8 cellular contexts compared by ENCODE assay signal in the genomic region with DNA sequence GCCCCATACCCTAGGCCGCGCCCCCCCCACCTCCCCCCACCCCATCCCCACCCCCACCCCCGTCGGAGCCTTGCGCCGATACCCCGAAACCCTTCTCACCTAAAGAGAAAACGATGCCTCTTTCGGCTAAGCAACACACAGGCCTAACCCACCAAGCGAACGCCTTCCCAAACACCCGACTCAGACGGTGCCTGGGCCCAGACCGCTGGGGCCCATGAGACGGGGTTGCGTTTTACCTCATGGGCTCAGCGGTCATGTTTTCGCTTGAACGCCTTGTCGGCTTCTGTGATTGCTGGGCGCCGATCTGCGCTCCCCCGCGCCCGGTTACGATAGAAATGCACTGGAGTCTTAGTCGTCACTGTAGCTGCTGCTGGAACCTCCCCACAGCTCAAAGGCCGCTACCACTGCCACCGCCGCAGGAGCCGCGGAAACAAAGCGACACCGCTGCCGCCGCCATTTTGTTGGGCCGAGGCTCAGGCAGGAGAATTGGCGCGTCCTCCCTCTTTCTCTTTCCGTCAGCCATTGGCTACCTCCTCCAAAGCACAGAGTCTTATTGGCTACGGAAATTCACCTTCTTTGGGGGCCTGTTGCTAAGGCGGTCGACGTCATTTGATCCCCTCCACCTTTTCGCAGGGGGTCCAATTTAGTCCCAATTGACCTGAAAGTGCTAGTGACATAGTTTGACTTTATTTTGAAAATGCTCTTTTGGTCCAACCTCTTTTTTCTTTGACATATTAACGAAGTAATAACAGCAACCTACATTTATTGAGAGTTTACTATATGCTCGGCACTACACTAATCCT. TPM values are rescaled to one million over a fixed set of nuclear protein-coding genes. Genes with fewer than 3 reads are reported as not detected.
A peak's percentile ranks its signal among the peaks of the same experiment; 100 is the strongest.
DNase-seq lines count a peak whose midpoint lies in the region; ATAC-seq and TF ChIP-seq lines count a peak whose summit lies in the region.

A gene with protein sequence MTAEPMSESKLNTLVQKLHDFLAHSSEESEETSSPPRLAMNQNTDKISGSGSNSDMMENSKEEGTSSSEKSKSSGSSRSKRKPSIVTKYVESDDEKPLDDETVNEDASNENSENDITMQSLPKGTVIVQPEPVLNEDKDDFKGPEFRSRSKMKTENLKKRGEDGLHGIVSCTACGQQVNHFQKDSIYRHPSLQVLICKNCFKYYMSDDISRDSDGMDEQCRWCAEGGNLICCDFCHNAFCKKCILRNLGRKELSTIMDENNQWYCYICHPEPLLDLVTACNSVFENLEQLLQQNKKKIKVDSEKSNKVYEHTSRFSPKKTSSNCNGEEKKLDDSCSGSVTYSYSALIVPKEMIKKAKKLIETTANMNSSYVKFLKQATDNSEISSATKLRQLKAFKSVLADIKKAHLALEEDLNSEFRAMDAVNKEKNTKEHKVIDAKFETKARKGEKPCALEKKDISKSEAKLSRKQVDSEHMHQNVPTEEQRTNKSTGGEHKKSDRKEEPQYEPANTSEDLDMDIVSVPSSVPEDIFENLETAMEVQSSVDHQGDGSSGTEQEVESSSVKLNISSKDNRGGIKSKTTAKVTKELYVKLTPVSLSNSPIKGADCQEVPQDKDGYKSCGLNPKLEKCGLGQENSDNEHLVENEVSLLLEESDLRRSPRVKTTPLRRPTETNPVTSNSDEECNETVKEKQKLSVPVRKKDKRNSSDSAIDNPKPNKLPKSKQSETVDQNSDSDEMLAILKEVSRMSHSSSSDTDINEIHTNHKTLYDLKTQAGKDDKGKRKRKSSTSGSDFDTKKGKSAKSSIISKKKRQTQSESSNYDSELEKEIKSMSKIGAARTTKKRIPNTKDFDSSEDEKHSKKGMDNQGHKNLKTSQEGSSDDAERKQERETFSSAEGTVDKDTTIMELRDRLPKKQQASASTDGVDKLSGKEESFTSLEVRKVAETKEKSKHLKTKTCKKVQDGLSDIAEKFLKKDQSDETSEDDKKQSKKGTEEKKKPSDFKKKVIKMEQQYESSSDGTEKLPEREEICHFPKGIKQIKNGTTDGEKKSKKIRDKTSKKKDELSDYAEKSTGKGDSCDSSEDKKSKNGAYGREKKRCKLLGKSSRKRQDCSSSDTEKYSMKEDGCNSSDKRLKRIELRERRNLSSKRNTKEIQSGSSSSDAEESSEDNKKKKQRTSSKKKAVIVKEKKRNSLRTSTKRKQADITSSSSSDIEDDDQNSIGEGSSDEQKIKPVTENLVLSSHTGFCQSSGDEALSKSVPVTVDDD (N-terminal part only) (minus strand): TSS at position 471 of the 803 bp plus-strand sequence. CDS start 215 bp downstream, at position 256.

- H3K36me3 ChIP-seq in spleen = no peaks in the 10 kb centered on the region

- ATAC-seq in HG03097 (IDR thresholded peaks at IDR 0.05; ENCODE audit: low FRiP score, unreplicated experiment) = peak; percentile 86
- peak; percentile 98 for ATAC-seq in WTC11

- peak within 1 kb of the TSS; percentile 71 to 93 (median 92) for H3K27ac ChIP-seq in spleen

- H3K4me1 Mint-ChIP-seq in WTC11 = peaks cover 19% of the 10 kb centered on the region

- H3K4me1 ChIP-seq in spleen = peaks cover 0 to 64% (median 34%) of the 10 kb centered on the region in 6 donors

- POLR2A ChIA-PET in WTC11 (lab: Charles Lee) = no interaction called here

- 1 to 40% (median 2%) methylated on average over 27 to 48 of the region's 48 CpGs for WGBS in spleen, 5 donors

- TF ChIP-seq CTCF in WTC11 (IDR thresholded peaks at IDR 0.05) (no peak), cardiac fibroblast (IDR thresholded peaks at IDR 0.05; ENCODE audit: low read depth, low read length) (no peak), spleen (IDR thresholded peaks at IDR 0.05 in 8 of 11, conservative IDR thresholded peaks at IDR 0.05 in 3 of 11) (no peak)

- peak within 1 kb of the TSS; percentile 97 for H3K4me3 Mint-ChIP-seq in WTC11

- H3K9me3 Mint-ChIP-seq in WTC11 = no peaks in the 10 kb centered on the region

- H3K9me3 ChIP-seq in spleen = no peaks in the 10 kb centered on the region

- DNase-seq in A172 (ENCODE audit: low spot score) = peak; percentile 82
- DNase-seq in NCI-H2196 (lab: John Stamatoyannopoulos, UW; ENCODE audit: unreplicated experiment) = peak; percentile 67
- DNase-seq in WTC11 (ENCODE audit: low spot score) = peak; percentile 64
- DNase-seq in cardiac fibroblast (ENCODE audit: low read depth in 2 of 2) = peak; percentile 81 to 82
- DNase-seq in inferior parietal cortex (ENCODE audit: extremely low spot score) = peak; percentile 71
- peak; percentile 91 for DNase-seq in spleen

- peak; percentile 69 for TF ChIP-seq POLR2A in GM18526 (IDR thresholded peaks at IDR 0.05; ENCODE audit: extremely low read depth, insufficient read length)
- TF ChIP-seq POLR2A in spleen (IDR thresholded peaks at IDR 0.05) = no peak

- no peaks in the 10 kb centered on the region for H3K27me3 ChIP-seq in spleen (replicated peaks in 1 of 7)

- H3K27ac Mint-ChIP-seq in WTC11 = peak within 1 kb of the TSS; percentile 100

- H3K4me3 ChIP-seq in cardiac fibroblast (replicated peaks in 1 of 2; ENCODE audit: low read depth in 2 of 2, low read length in 2 of 2) (peak within 1 kb of the TSS; percentile 67 to 70), spleen (peak within 1 kb of the TSS; percentile 41 to 76 (median 52))

- intact Hi-C loops in spleen (cut with DNase I; ENCODE audit: low total_unique reads) = no loop called here

- no peaks in the 10 kb centered on the region; the same call in 1 of the 2 replicates for H3K27me3 Mint-ChIP-seq in WTC11 (ENCODE audit: low read depth)

- CTCF ChIA-PET in WTC11 (lab: Charles Lee) = no interaction called here

- no peaks in the 10 kb centered on the region for H3K36me3 Mint-ChIP-seq in WTC11

TF ChIP-seq in WTC11, 78 proteins besides CTCF, POLR2A, EP300 and RAD21:
- TF ChIP-seq EMX1 (CRISPR knock-in tag; IDR thresholded peaks at IDR 0.05) = no peak
- TF ChIP-seq, protein P1, sequence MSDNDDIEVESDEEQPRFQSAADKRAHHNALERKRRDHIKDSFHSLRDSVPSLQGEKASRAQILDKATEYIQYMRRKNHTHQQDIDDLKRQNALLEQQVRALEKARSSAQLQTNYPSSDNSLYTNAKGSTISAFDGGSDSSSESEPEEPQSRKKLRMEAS (CRISPR knock-in tag; IDR thresholded peaks at IDR 0.05) = peak; percentile 50; the same call in 1 of the 2 replicates
- TF ChIP-seq, protein P2, sequence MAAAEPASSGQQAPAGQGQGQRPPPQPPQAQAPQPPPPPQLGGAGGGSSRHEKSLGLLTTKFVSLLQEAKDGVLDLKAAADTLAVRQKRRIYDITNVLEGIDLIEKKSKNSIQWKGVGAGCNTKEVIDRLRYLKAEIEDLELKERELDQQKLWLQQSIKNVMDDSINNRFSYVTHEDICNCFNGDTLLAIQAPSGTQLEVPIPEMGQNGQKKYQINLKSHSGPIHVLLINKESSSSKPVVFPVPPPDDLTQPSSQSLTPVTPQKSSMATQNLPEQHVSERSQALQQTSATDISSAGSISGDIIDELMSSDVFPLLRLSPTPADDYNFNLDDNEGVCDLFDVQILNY (CRISPR knock-in tag; IDR thresholded peaks at IDR 0.05) = peak; percentile 40; the same call in 1 of the 2 replicates
- peak; percentile 34; the same call in 1 of the 2 replicates for TF ChIP-seq NFYB (CRISPR knock-in tag; conservative IDR thresholded peaks at IDR 0.05; ENCODE audit: low read depth)
- peak; percentile 48; the same call in 1 of the 2 replicates for TF ChIP-seq ZNF416 (CRISPR knock-in tag; IDR thresholded peaks at IDR 0.05)
- no peak for TF ChIP-seq CDX4 (CRISPR knock-in tag; IDR thresholded peaks at IDR 0.05; ENCODE audit: borderline replicate concordance)

RNA-seq across cellular contexts. Expression of the gene that starts here (rescaled TPM):
- total RNA-seq in A172 (2014; rRNA removed; shearing (Covaris generic)) = 49.1 and 96.9 TPM in 2 replicates
- total RNA-seq in WTC11 (2021) = 79.7 to 96.6 TPM (median 84.3 TPM) in 3 replicates
- 100 to 1,000 TPM in 6 of 7 donors, 10 to 100 TPM in 1; 86.1 to 150 (median 130) TPM for total RNA-seq in spleen
- 10 to 100 TPM in 1 of 3 donors, 1 to 10 TPM in 2; 8.2 to 15.4 (median 9.5) TPM for polyA plus RNA-seq in spleen

Comparison
In these comparisons a context has a peak if more than half of its experiments do, and no peak if none do; other contexts are left out.
1. Peak in every context shown above with its lines: DNase-seq, ATAC-seq, H3K4me3 ChIP-seq and H3K27ac ChIP-seq.